Comparison of ENCODE assay signal across 1 cellular context in genomic region chr17:50139950-50140885, GRCh38.
TF ChIP-seq lines count a peak whose summit lies in the region.

No MANE protein-coding gene starts in this region.

TF ChIP-seq in HEK293, 187 proteins besides CTCF, POLR2A, EP300 and RAD21 (continued from another document and continues in another):
- TF ChIP-seq ZNF518A (tag by site-specific recombination; conservative IDR thresholded peaks at IDR 0.05; ENCODE audit: low read depth) (no peak), REPIN1 (tag by site-specific recombination; IDR thresholded peaks at IDR 0.05; ENCODE audit: low read depth) (no peak), ZSCAN18 (tag by site-specific recombination; IDR thresholded peaks at IDR 0.05) (no peak), MEIS1 (CRISPR knock-in tag; IDR thresholded peaks at IDR 0.05; ENCODE audit: borderline replicate concordance) (no peak), ZNF16 (tag by site-specific recombination; IDR thresholded peaks at IDR 0.05; ENCODE audit: low read depth) (no peak), ZNF747 (tag by site-specific recombination; IDR thresholded peaks at IDR 0.05) (no peak), ZNF366 (tag by site-specific recombination; conservative IDR thresholded peaks at IDR 0.05) (peak; percentile 62), BCL11A (tag by site-specific recombination; IDR thresholded peaks at IDR 0.05; ENCODE audit: low read depth) (peak; percentile 69; the same call in 1 of the 2 replicates), ZBTB17 (tag by site-specific recombination; IDR thresholded peaks at IDR 0.05) (peak; percentile 98), ZNF558 (tag by site-specific recombination; IDR thresholded peaks at IDR 0.05) (no peak), ZNF311 (tag by site-specific recombination; IDR thresholded peaks at IDR 0.05; ENCODE audit: borderline replicate concordance) (no peak), AEBP2 (tag by site-specific recombination; IDR thresholded peaks at IDR 0.05; ENCODE audit: borderline replicate concordance) (no peak), ZBTB48 (tag by site-specific recombination; IDR thresholded peaks at IDR 0.05) (peak; percentile 34; the same call in 1 of the 2 replicates), ZNF112 (tag by site-specific recombination; IDR thresholded peaks at IDR 0.05) (no peak), ZNF391 (tag by site-specific recombination; IDR thresholded peaks at IDR 0.05; ENCODE audit: borderline replicate concordance, low read depth) (no peak), EGR2 (tag by site-specific recombination; IDR thresholded peaks at IDR 0.05; ENCODE audit: low read depth) (no peak), ZBTB6 (tag by site-specific recombination; IDR thresholded peaks at IDR 0.05) (peak; percentile 99), TCF7L2 (IDR thresholded peaks at IDR 0.05; ENCODE audit: borderline replicate concordance, low read depth, low read length) (no peak), ZNF692 (tag by site-specific recombination; IDR thresholded peaks at IDR 0.05) (no peak), ZBTB11 (tag by site-specific recombination; conservative IDR thresholded peaks at IDR 0.05; ENCODE audit: low read depth) (no peak), ZBTB7A (tag by site-specific recombination; IDR thresholded peaks at IDR 0.05; ENCODE audit: low read depth) (no peak), ZNF621 (tag by site-specific recombination; IDR thresholded peaks at IDR 0.05) (no peak), KLF9 (tag by site-specific recombination; IDR thresholded peaks at IDR 0.05; ENCODE audit: low read depth) (peak; percentile 50; the same call in 1 of the 2 replicates), ZNF580 (tag by site-specific recombination; IDR thresholded peaks at IDR 0.05) (peak; percentile 62; the same call in 1 of the 2 replicates), ZSCAN30 (tag by site-specific recombination; IDR thresholded peaks at IDR 0.05) (0 out of 2 replicates have a peak, but pooled peaks have one; percentile 25), ZBTB44 (tag by site-specific recombination; IDR thresholded peaks at IDR 0.05) (no peak), REST (tag by site-specific recombination; IDR thresholded peaks at IDR 0.05) (no peak), ZNF214 (tag by site-specific recombination; IDR thresholded peaks at IDR 0.05; ENCODE audit: borderline replicate concordance) (no peak), ZNF610 (tag by site-specific recombination; IDR thresholded peaks at IDR 0.05; ENCODE audit: borderline replicate concordance) (peak; percentile 97)
